ENCODE assay signal across 9 cellular contexts in genomic region chr4:119286377-119287002, GRCh38. TPM values are rescaled to one million over a fixed set of nuclear protein-coding genes. Genes with fewer than 3 reads are reported as not detected.
DNase-seq lines count a peak whose midpoint lies in the region; ATAC-seq, FAIRE-seq and TF ChIP-seq lines count a peak whose summit lies in the region.
"Had no signal": no experiment of that assay in that cellular context is flagged by ENCODE, and none has a peak within 500 bp of the region (broad histone marks: within the 10 kb centered on the region; RNA-seq: fewer than 3 reads in every experiment).

No MANE protein-coding gene starts in this region.

- DNase-seq in CD14-positive monocyte (ENCODE audit: low spot score) (no peak), HS-5 (ENCODE audit: low read depth) (peak; percentile 47), K562 (ENCODE audit: extremely low read depth in 1 of 4, low spot score in 3 of 4) (peak in 1 of 4 experiments; percentile 56), left lobe of liver (ENCODE audit: low spot score) (no peak), H7 (no peak), NCI-H1417 treated with DMSO at 0.1 percent for 48 hours (lab: John Stamatoyannopoulos, UW) (no peak)

- ATAC-seq in K562 (no peak), left lobe of liver (peak; percentile 66), GM21723 (IDR thresholded peaks at IDR 0.05; ENCODE audit: unreplicated experiment) (no peak), GM19324 (IDR thresholded peaks at IDR 0.05; ENCODE audit: low FRiP score, unreplicated experiment) (no peak)

- H3K27ac Mint-ChIP-seq in CD14-positive monocyte: no peak overlapping the region

- H3K9me3 Mint-ChIP-seq in CD14-positive monocyte: no peaks in the 10 kb centered on the region

- TF ChIP-seq CTCF in CD14-positive monocyte (IDR thresholded peaks at IDR 0.05) (peak; percentile 90), K562 (IDR thresholded peaks at IDR 0.05 in 2 of 3, conservative IDR thresholded peaks at IDR 0.05 in 1 of 3; ENCODE audit: insufficient read depth in 2 of 3, low read depth in 1 of 3, low read length in 3 of 3) (peak; percentile 44 to 76 (median 47); a peak in 5 of 6 replicates)

- H3K4me2 ChIP-seq in K562 (ENCODE audit: insufficient read depth, low read length): no peak overlapping the region

- peaks cover 0 to 1% (median 0%) of the 10 kb centered on the region in 3 donors for H3K27me3 Mint-ChIP-seq in CD14-positive monocyte (ENCODE audit: low read depth in 3 of 3)

- H3K9me1 ChIP-seq in K562 (ENCODE audit: control insufficient read depth, insufficient read depth, low read length): no peaks in the 10 kb centered on the region

- in situ Hi-C loops in K562 (cut with MboI): no loop called here

- no peaks in the 10 kb centered on the region for H4K20me1 ChIP-seq in K562 (replicated peaks; ENCODE audit: control insufficient read depth, insufficient read depth, low read length)

- H3K9ac ChIP-seq in K562 (ENCODE audit: insufficient read depth in 1 of 2, low read depth in 2 of 2, low read length in 2 of 2): no peak overlapping the region

- peaks cover 10% of the 10 kb centered on the region for H3K4me1 Mint-ChIP-seq in CD14-positive monocyte

- peak; percentile 76 to 79 for TF ChIP-seq RAD21 in K562 (CRISPR knock-in tag; conservative IDR thresholded peaks at IDR 0.05 in 1 of 2, IDR thresholded peaks at IDR 0.05 in 1 of 2)

- peak; percentile 29 for FAIRE-seq in K562 (lab: Jason Lieb, UNC)

- H3K9me3 ChIP-seq in K562 (replicated peaks; ENCODE audit: control insufficient read depth, insufficient read depth, low read depth, low read length): no peaks in the 10 kb centered on the region
- H3K9me3 ChIP-seq: neutrophil had no signal

- H3K36me3 Mint-ChIP-seq in CD14-positive monocyte: no peaks in the 10 kb centered on the region

- no peaks in the 10 kb centered on the region for H3K27me3 ChIP-seq in K562 (ENCODE audit: control insufficient read depth in 2 of 2, insufficient read depth in 2 of 2, low read length in 2 of 2)
- no peaks in the 10 kb centered on the region for H3K27me3 ChIP-seq in H7 (ENCODE audit: control insufficient read depth, insufficient read depth, low read length)
- H3K27me3 ChIP-seq: neutrophil had no signal

- no peaks in the 10 kb centered on the region for H3K4me1 ChIP-seq in K562 (replicated peaks in 1 of 2; ENCODE audit: control insufficient read depth in 2 of 2, insufficient read depth in 2 of 2, low read length in 2 of 2)

- no TSS peak for BruUV-seq in K562 (replicated peaks; lab: Mats Ljungman, UMichigan)

- WGBS in K562 (ENCODE audit: insufficient coverage, low coverage, missing lambda C conversion rate): 36% methylated on average over 3 of the region's 3 CpGs

- H3K4me3 ChIP-seq in K562: no peak overlapping the region
- H3K4me3 ChIP-seq in H7 (ENCODE audit: insufficient read depth, low read depth, low read length): no peak overlapping the region

- no peak for TF ChIP-seq POLR2A in K562 (conservative IDR thresholded peaks at IDR 0.05)

- TF ChIP-seq EP300 in K562 (IDR thresholded peaks at IDR 0.05; ENCODE audit: low read length): no peak

- H3K36me3 ChIP-seq in K562 (ENCODE audit: control insufficient read depth, insufficient read depth, low read length) (no peaks in the 10 kb centered on the region), H7 (replicated peaks; ENCODE audit: control insufficient read depth, insufficient read depth, low read length) (peaks cover 1% of the 10 kb centered on the region; the same call in 1 of the 2 replicates)
- H3K36me3 ChIP-seq: neutrophil had no signal

- no peak overlapping the region for H3K27ac ChIP-seq in K562 (ENCODE audit: extremely low read depth, low read depth, low read length)
- H3K27ac ChIP-seq: neutrophil had no signal

- CTCF ChIA-PET in K562 (lab: Yijun Ruan, JAX; ENCODE audit: low intra/inter-chr PET ratio): interaction anchor here (0.5 to 2.1 kb wide), 5 partner anchors 10 to 305 kb away, joined by 3 to 34 read pairs (median 6); no protein-coding TSS in a partner anchor

- POLR2A ChIA-PET in K562 (lab: Yijun Ruan, JAX): no interaction called here

- H3K79me2 ChIP-seq in K562 (ENCODE audit: control insufficient read depth, insufficient read depth, low read length): no peaks in the 10 kb centered on the region

- no peak overlapping the region for H2AFZ ChIP-seq in K562 (ENCODE audit: low read depth, low read length)

- intact Hi-C loops in CD14-positive monocyte (cut with micrococcal nuclease) (loop anchor here (5.0 kb wide), 2 partner anchors 244 to 304 kb away; no protein-coding TSS in a partner anchor), K562 (cut with micrococcal nuclease) (loop anchor here (1.0 to 10.0 kb wide), 4 partner anchors 74 to 304 kb away; partner anchors contain the start of genes MYOZ2 and USP53)

- no peak overlapping the region for H3K4me3 Mint-ChIP-seq in CD14-positive monocyte

TF ChIP-seq in K562, 482 proteins besides CTCF, POLR2A, EP300 and RAD21:
- no peak for TF ChIP-seq FOXK1 (CRISPR knock-in tag; IDR thresholded peaks at IDR 0.05; ENCODE audit: borderline replicate concordance)
- TF ChIP-seq DEAF1 (CRISPR knock-in tag; IDR thresholded peaks at IDR 0.05): peak; percentile 52; the same call in 1 of the 2 replicates
- peak; percentile 46; the same call in 1 of the 2 replicates for TF ChIP-seq SMC3 (conservative IDR thresholded peaks at IDR 0.05; ENCODE audit: insufficient read depth, low read depth, low read length)
- peak; percentile 77 for TF ChIP-seq ARID3A (IDR thresholded peaks at IDR 0.05; ENCODE audit: borderline replicate concordance, low read depth, low read length)

RNA-seq across cellular contexts. Expression of gene FABP2, which starts 35.4 kb away (rescaled TPM):
- polyA plus RNA-seq in CD14-positive monocyte (not detected), K562 (2011; rRNA removed) (not detected in 2 replicates), K562 (2014; fragmentation: Illumina TruSeq; extraction: Trizol) (not detected in 2 replicates), K562 (2014; fragmentation: Nextera tagmentation; extraction: Ambion mirVana) (not detected), K562 (2014; rRNA removed) (not detected in 2 replicates)
- not detected in 2 replicates for total RNA-seq in K562 (2011; cell fraction: chromatin; rRNA removed; ENCODE audit: low replicate concordance)
- total RNA-seq in K562 (2011; cell fraction: nucleolus; rRNA removed): not detected in 2 replicates
- not detected in 2 replicates for total RNA-seq in K562 (2011; cell fraction: nucleoplasm; rRNA removed)
- total RNA-seq in K562 (2014; rRNA removed) (not detected in 2 replicates), K562 (2014; rRNA removed; fragmentation: Illumina TruSeq; extraction: Trizol) (not detected in 2 replicates), K562 (2015; rRNA removed; fragmentation: Illumina TruSeq; extraction: Trizol) (not detected in 2 replicates), K562 (2021) (not detected in 2 replicates), left lobe of liver (not detected)
- not detected in 2 replicates for polyA plus RNA-seq in K562 (2011; cell fraction: cytosol; rRNA removed)
- not detected in 2 replicates for polyA plus RNA-seq in K562 (2011; cell fraction: nucleus; rRNA removed)
- polyA plus RNA-seq in K562 (2012): not detected in 2 replicates
- polyA minus RNA-seq in K562 (2011; rRNA and poly(A)+ RNA removed): not detected in 2 replicates
- not detected in 2 replicates for polyA minus RNA-seq in K562 (2011; cell fraction: cytosol; rRNA and poly(A)+ RNA removed)
- polyA minus RNA-seq in K562 (2011; cell fraction: nucleus; rRNA and poly(A)+ RNA removed): not detected in 2 replicates
- total RNA-seq in H7 (2014; rRNA removed; shearing (Covaris generic)): not detected in 2 replicates
